ENCODE assay signal across 8 cellular contexts in the genomic region with DNA sequence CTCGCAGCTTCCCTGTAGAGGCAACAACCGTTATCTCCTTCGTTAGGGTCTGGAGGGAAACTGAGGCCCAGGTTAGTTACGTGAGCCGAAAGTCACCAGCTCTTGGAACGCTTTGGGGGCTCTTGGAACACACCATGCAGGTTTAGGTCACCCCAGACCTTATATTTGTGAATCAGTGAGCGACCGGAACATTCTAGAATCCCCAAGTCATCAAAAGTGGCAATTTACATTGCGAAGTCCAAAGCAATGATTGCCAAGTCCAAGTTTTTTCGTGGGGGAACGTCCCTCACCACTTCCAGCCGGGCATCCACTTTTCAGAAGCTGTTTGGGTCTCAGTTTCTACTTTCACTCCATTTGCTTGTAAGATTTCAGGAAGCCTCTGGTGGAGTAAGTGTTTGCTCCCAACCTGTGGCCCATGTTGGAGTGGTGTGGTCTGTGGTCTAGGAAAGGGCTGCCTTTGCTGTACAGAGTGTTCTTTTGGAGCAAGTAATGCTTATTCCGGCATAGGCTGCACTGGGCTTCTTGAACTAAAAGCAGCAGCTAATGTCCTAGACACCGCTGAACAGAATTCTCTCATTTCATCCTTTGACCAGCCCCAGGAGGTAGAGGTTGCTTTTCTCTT. TPM values are rescaled to one million over a fixed set of nuclear protein-coding genes. Genes with fewer than 3 reads are reported as not detected.
A peak's percentile ranks its signal among the peaks of the same experiment; 100 is the strongest.
DNase-seq lines count a peak whose midpoint lies in the region; ATAC-seq, FAIRE-seq and TF ChIP-seq lines count a peak whose summit lies in the region.

No MANE protein-coding gene starts in this region.

- H3K9ac ChIP-seq in kidney (ENCODE audit: low read length in 2 of 2): peak overlapping the region; percentile 35 to 88

- peak overlapping the region; percentile 87 to 100 (median 96) for H3K27ac ChIP-seq in adrenal gland
- H3K27ac ChIP-seq in kidney (ENCODE audit: low read depth in 2 of 2, low read length in 2 of 2): peak overlapping the region; percentile 92
- H3K27ac ChIP-seq in substantia nigra (ENCODE audit: low read depth, low read length, poor library complexity, severe bottlenecking): peak overlapping the region; percentile 45

- no peak for FAIRE-seq in kidney (lab: Jason Lieb, UNC)

- DNase-seq in activated CD4-positive, alpha-beta T cell treated with anti-CD3 and anti-CD28 coated beads for 48 hours: peak; percentile 10
- no peak for DNase-seq in activated CD4-positive, alpha-beta T cell treated with anti-CD3 and anti-CD28 coated beads for 4 hours
- DNase-seq in adrenal gland (no peak), kidney (no peak), substantia nigra (lab: John Stamatoyannopoulos, UW) (peak in 1 of 49 donors; percentile 14), GM10248 (ENCODE audit: extremely low spot score) (no peak), NCI-H146 (lab: John Stamatoyannopoulos, UW) (no peak)

- H3K9me3 ChIP-seq in adrenal gland (replicated peaks in 1 of 3) (no peaks in the 10 kb centered on the region), kidney (ENCODE audit: control insufficient read depth in 1 of 2, low read length in 2 of 2) (no peaks in the 10 kb centered on the region)

- no peak for TF ChIP-seq POLR2A in adrenal gland (IDR thresholded peaks at IDR 0.05)

- peak overlapping the region in 3 of 4 donors; percentile 47 to 72 (median 56) for H3K4me3 ChIP-seq in adrenal gland
- H3K4me3 ChIP-seq in kidney (ENCODE audit: low read length in 2 of 2): peak overlapping the region; percentile 70 to 74

- POLR2A ChIA-PET in GM10248 (lab: Yijun Ruan, JAX): interaction anchor here (0.6 kb wide), 1 partner anchor 425 kb away, joined by 3 read pairs; no protein-coding TSS in a partner anchor

- 24 to 52% (median 31%) methylated on average over 8 to 14 of the region's 14 CpGs for WGBS in adrenal gland, 4 donors

- H3K27me3 ChIP-seq in adrenal gland: no peaks in the 10 kb centered on the region

- TF ChIP-seq CTCF in adrenal gland (IDR thresholded peaks at IDR 0.05): no peak
- TF ChIP-seq CTCF in kidney (IDR thresholded peaks at IDR 0.05; ENCODE audit: borderline replicate concordance, extremely low read depth, insufficient read depth): no peak
- no peak for TF ChIP-seq CTCF in GM10248 (IDR thresholded peaks at IDR 0.05; ENCODE audit: control extremely low read depth, extremely low read depth, low read depth, missing control alignments)

- ATAC-seq in GM21360 (IDR thresholded peaks at IDR 0.05; ENCODE audit: unreplicated experiment): no peak

- H3K36me3 ChIP-seq in adrenal gland (replicated peaks in 1 of 2) (no peaks in the 10 kb centered on the region), kidney (ENCODE audit: control insufficient read depth in 1 of 2, insufficient read depth in 2 of 2, low read length in 2 of 2) (no peaks in the 10 kb centered on the region)

- CTCF ChIA-PET in GM10248 (lab: Yijun Ruan, JAX): no interaction called here

- intact Hi-C loops in adrenal gland (cut with DNase I) (no loop called here), kidney (cut with DNase I) (no loop called here)

- H3K4me1 ChIP-seq in adrenal gland (replicated peaks in 1 of 2) (peaks cover 14 to 41% of the 10 kb centered on the region in 2 donors), kidney (ENCODE audit: control insufficient read depth in 1 of 2, insufficient read depth in 1 of 2, low read depth in 1 of 2, low read length in 2 of 2) (peaks cover 9 to 15% of the 10 kb centered on the region in 2 donors)

RNA-seq across cellular contexts. Expression of gene SPRY4, which starts 32.8 kb away (rescaled TPM):
- total RNA-seq in adrenal gland (10 to 100 TPM; 23.8 to 66.1 (median 37.8) TPM), kidney (16.6 TPM)
- polyA plus RNA-seq in adrenal gland (10 to 100 TPM; 17.8 to 23.8 (median 18.4) TPM), kidney (ENCODE audit: insufficient read depth, low read depth, low replicate concordance) (6.0 TPM)

Comparison
In these comparisons a context has a peak if more than half of its experiments do, and no peak if none do; other contexts are left out.
1. H3K27ac ChIP-seq: peak in every context shown above with its lines; median percentile 96 in adrenal gland; 92 in kidney; 45 in substantia nigra.